8 cellular contexts compared by ENCODE assay signal in the genomic region with DNA sequence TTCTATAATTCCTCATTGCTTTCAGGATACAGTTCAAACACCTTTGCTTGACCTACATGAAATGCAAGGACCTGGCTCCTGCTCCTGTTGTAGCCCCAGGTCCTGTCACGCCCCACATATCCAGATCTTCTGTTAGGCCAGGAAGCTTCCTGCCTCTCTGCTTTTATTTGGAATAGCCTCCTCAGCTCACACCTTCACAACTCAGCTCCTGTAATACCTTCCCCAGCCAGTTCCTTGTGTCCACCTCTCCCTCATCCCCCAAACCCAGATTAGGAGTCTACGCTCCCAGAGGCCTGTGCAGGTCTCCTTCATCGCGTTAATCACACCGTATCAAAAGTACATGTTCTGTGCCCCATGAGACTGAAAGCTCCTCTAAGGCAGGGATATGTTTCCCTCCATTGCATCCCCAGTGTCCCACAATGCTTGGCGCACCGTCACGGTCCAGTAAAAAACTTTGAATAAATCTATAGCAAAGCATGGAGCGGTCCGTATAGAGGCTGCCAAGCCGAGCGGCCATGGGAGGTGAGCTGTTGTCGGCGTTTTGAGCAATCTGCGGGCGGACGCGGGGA. TPM values are rescaled to one million over a fixed set of nuclear protein-coding genes. Genes with fewer than 3 reads are reported as not detected.
A peak's percentile ranks its signal among the peaks of the same experiment; 100 is the strongest.
DNase-seq lines count a peak whose midpoint lies in the region; ATAC-seq and TF ChIP-seq lines count a peak whose summit lies in the region.

No MANE protein-coding gene starts in this region.

- peak overlapping the region; percentile 80 to 93 for H3K27ac ChIP-seq in SK-N-SH (ENCODE audit: low read depth in 2 of 2, low read length in 1 of 2)
- H3K27ac ChIP-seq in foreskin keratinocyte = peak overlapping the region; percentile 85
- peak overlapping the region; percentile 93 for H3K27ac ChIP-seq in skeletal muscle tissue (ENCODE audit: low read depth, low read length)

- no peaks in the 10 kb centered on the region for H3K27me3 ChIP-seq in SK-N-SH (ENCODE audit: insufficient read depth)
- H3K27me3 ChIP-seq in foreskin keratinocyte = peaks cover 15% of the 10 kb centered on the region
- no peaks in the 10 kb centered on the region for H3K27me3 ChIP-seq in skeletal muscle tissue (ENCODE audit: control insufficient read depth in 3 of 3, insufficient read depth in 3 of 3, low read length in 3 of 3)

- POLR2A ChIA-PET in SK-N-SH (lab: Yijun Ruan, JAX) = interaction anchor here (0.8 kb wide), 3 partner anchors 9 to 109 kb away, joined by 3 to 5 read pairs (median 4); no protein-coding TSS in a partner anchor

- ATAC-seq in GM21360 (IDR thresholded peaks at IDR 0.05; ENCODE audit: unreplicated experiment) (peak; percentile 40), foreskin keratinocyte (no peak), HG02623 (IDR thresholded peaks at IDR 0.05; ENCODE audit: unreplicated experiment) (no peak), HG03521 (IDR thresholded peaks at IDR 0.05; ENCODE audit: unreplicated experiment) (no peak)

- peak overlapping the region; percentile 82 for H3K4me2 ChIP-seq in SK-N-SH

- H3K36me3 ChIP-seq in SK-N-SH (replicated peaks in 1 of 2; ENCODE audit: control insufficient read depth in 1 of 2, insufficient read depth in 2 of 2, low read length in 1 of 2) = peaks cover 21 to 25% of the 10 kb centered on the region in 2 experiments
- peaks cover 0 to 16% (median 10%) of the 10 kb centered on the region in 3 donors for H3K36me3 ChIP-seq in skeletal muscle tissue (ENCODE audit: control insufficient read depth in 3 of 3, insufficient read depth in 3 of 3, low read length in 3 of 3)

- peaks cover 43% of the 10 kb centered on the region for H3K79me2 ChIP-seq in SK-N-SH (ENCODE audit: insufficient read depth)

- no peaks in the 10 kb centered on the region for H3K9me2 ChIP-seq in SK-N-SH

- no peak for TF ChIP-seq EP300 in SK-N-SH (IDR thresholded peaks at IDR 0.05; ENCODE audit: borderline replicate concordance in 1 of 2, low read depth in 1 of 2, low read length in 1 of 2)

- H3K9ac ChIP-seq in SK-N-SH (peak overlapping the region; percentile 79), skeletal muscle tissue (ENCODE audit: low read depth in 1 of 3, low read length in 3 of 3) (peak overlapping the region; percentile 91 to 94 (median 93))

- no peaks in the 10 kb centered on the region for H3K9me3 ChIP-seq in SK-N-SH
- no peaks in the 10 kb centered on the region for H3K9me3 ChIP-seq in skeletal muscle tissue (ENCODE audit: control insufficient read depth in 3 of 3, low read length in 3 of 3)

- no peak for TF ChIP-seq CTCF in AG10803 (conservative IDR thresholded peaks at IDR 0.05; ENCODE audit: low read length)
- TF ChIP-seq CTCF in SK-N-SH (IDR thresholded peaks at IDR 0.05) = no peak
- no peak for TF ChIP-seq CTCF in foreskin keratinocyte (conservative IDR thresholded peaks at IDR 0.05)

- no peak for TF ChIP-seq RAD21 in SK-N-SH (IDR thresholded peaks at IDR 0.05; ENCODE audit: low read length)

- no peak for DNase-seq in AG10803 (ENCODE audit: low read depth)
- DNase-seq in SK-N-SH = no peak
- no peak for DNase-seq in foreskin keratinocyte
- no peak for DNase-seq in Kasumi-1 (lab: John Stamatoyannopoulos, UW)

- H2AFZ ChIP-seq in SK-N-SH (ENCODE audit: low read depth) = peak overlapping the region; percentile 99

- no peaks in the 10 kb centered on the region for H4K20me1 ChIP-seq in SK-N-SH (ENCODE audit: insufficient read depth)

- H3K4me3 ChIP-seq in AG10803 (ENCODE audit: low read length) = peak overlapping the region; percentile 80
- peak overlapping the region; percentile 73 to 92 for H3K4me3 ChIP-seq in SK-N-SH (ENCODE audit: low read depth in 2 of 2, low read length in 1 of 2)
- H3K4me3 ChIP-seq in skeletal muscle tissue (ENCODE audit: low read length in 3 of 3) = peak overlapping the region; percentile 76 to 99 (median 96)

- H3F3A ChIP-seq in SK-N-SH (replicated peaks; ENCODE audit: insufficient read depth) = no peaks in the 10 kb centered on the region

- CTCF ChIA-PET in SK-N-SH (lab: Yijun Ruan, JAX) = interaction anchor here (1.0 to 2.5 kb wide), 7 partner anchors 9 to 213 kb away, joined by 3 to 11 read pairs (median 3); no protein-coding TSS in a partner anchor

- H3K4me1 ChIP-seq in SK-N-SH (ENCODE audit: control insufficient read depth in 1 of 2, insufficient read depth in 2 of 2, low read depth in 1 of 2, low read length in 1 of 2) (peaks cover 0 to 5% of the 10 kb centered on the region in 2 experiments; a peak in 2 of 4 replicates), foreskin keratinocyte (no peaks in the 10 kb centered on the region), skeletal muscle tissue (ENCODE audit: control insufficient read depth in 3 of 3, insufficient read depth in 3 of 3, low read length in 3 of 3) (peaks cover 13 to 22% (median 16%) of the 10 kb centered on the region in 3 donors)

- 7% methylated on average over 14 of the region's 18 CpGs for WGBS in SK-N-SH (ENCODE audit: low lambda C conversion rate)

TF ChIP-seq in SK-N-SH, 30 proteins besides CTCF, POLR2A, EP300 and RAD21:
- TF ChIP-seq TEAD4 (IDR thresholded peaks at IDR 0.05; ENCODE audit: borderline replicate concordance, insufficient read depth) = no peak
- no peak; the same call in 1 of the 2 replicates for TF ChIP-seq SIN3A (IDR thresholded peaks at IDR 0.05; ENCODE audit: borderline replicate concordance, low read depth, low read length)
- no peak for TF ChIP-seq ELF1 (IDR thresholded peaks at IDR 0.05)
- TF ChIP-seq TAF1 (IDR thresholded peaks at IDR 0.05; ENCODE audit: borderline replicate concordance, low read depth, low read length) = 0 out of 2 replicates have a peak, but pooled peaks have one; percentile 40
- TF ChIP-seq, protein P1, sequence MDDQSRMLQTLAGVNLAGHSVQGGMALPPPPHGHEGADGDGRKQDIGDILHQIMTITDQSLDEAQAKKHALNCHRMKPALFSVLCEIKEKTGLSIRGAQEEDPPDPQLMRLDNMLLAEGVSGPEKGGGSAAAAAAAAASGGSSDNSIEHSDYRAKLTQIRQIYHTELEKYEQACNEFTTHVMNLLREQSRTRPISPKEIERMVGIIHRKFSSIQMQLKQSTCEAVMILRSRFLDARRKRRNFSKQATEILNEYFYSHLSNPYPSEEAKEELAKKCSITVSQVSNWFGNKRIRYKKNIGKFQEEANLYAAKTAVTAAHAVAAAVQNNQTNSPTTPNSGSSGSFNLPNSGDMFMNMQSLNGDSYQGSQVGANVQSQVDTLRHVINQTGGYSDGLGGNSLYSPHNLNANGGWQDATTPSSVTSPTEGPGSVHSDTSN (IDR thresholded peaks at IDR 0.05) = peak; percentile 32; the same call in 1 of the 2 replicates
- TF ChIP-seq, protein P2, sequence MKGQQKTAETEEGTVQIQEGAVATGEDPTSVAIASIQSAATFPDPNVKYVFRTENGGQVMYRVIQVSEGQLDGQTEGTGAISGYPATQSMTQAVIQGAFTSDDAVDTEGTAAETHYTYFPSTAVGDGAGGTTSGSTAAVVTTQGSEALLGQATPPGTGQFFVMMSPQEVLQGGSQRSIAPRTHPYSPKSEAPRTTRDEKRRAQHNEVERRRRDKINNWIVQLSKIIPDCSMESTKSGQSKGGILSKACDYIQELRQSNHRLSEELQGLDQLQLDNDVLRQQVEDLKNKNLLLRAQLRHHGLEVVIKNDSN (IDR thresholded peaks at IDR 0.05; ENCODE audit: borderline replicate concordance, low read depth) = no peak
- TF ChIP-seq FOSL2 (IDR thresholded peaks at IDR 0.05; ENCODE audit: borderline replicate concordance, low read depth) = 0 out of 2 replicates have a peak, but pooled peaks have one; percentile 23
- TF ChIP-seq FOXM1 (IDR thresholded peaks at IDR 0.05; ENCODE audit: low read depth) = no peak
TF ChIP-seq in SK-N-SH: peak in this region for 3.

RNA-seq across cellular contexts. Expression of a gene that starts 0.4 kb away (rescaled TPM):
- polyA plus RNA-seq in SK-N-SH (2012; rRNA removed) (1.7 and 2.8 TPM in 2 replicates), foreskin keratinocyte (0.26 and 0.47 TPM in 2 replicates)
- 2.2 and 2.6 TPM in 2 replicates for polyA plus RNA-seq in SK-N-SH (2012; cell fraction: cytosol; rRNA removed)
- 2.5 and 3.6 TPM in 2 replicates for polyA plus RNA-seq in SK-N-SH (2012; cell fraction: nucleus; rRNA removed)
- total RNA-seq in foreskin keratinocyte (0.48 and 0.56 TPM in 2 replicates), skeletal muscle tissue (not detected)

RNA-seq across cellular contexts. Expression of a gene that starts 0.6 kb away (rescaled TPM):
- polyA plus RNA-seq in SK-N-SH (2012; rRNA removed) (15.1 and 22.8 TPM in 2 replicates), foreskin keratinocyte (15.1 and 20.8 TPM in 2 replicates)
- 18.2 and 18.3 TPM in 2 replicates for polyA plus RNA-seq in SK-N-SH (2012; cell fraction: cytosol; rRNA removed)
- polyA plus RNA-seq in SK-N-SH (2012; cell fraction: nucleus; rRNA removed) = 18.8 and 37.6 TPM in 2 replicates
- total RNA-seq in foreskin keratinocyte (40.2 and 44.3 TPM in 2 replicates), skeletal muscle tissue (35.0 TPM)

RNA-seq across cellular contexts. Expression of a gene that starts 46.6 kb away (rescaled TPM):
- polyA plus RNA-seq in SK-N-SH (2012; rRNA removed) = not detected in 2 replicates
- polyA plus RNA-seq in SK-N-SH (2012; cell fraction: cytosol; rRNA removed) = not detected in 2 replicates
- polyA plus RNA-seq in SK-N-SH (2012; cell fraction: nucleus; rRNA removed) = not detected in 2 replicates
- not detected in 2 replicates for total RNA-seq in foreskin keratinocyte
- not detected in 2 replicates for polyA plus RNA-seq in foreskin keratinocyte
- not detected for total RNA-seq in skeletal muscle tissue
